21 cellular contexts compared by ENCODE assay signal in genomic region chr15:83602021-83602420, GRCh38. TPM values are rescaled to one million over a fixed set of nuclear protein-coding genes. Genes with fewer than 3 reads are reported as not detected.
DNase-seq lines count a peak whose midpoint lies in the region; ATAC-seq, FAIRE-seq and TF ChIP-seq lines count a peak whose summit lies in the region.
"Had no signal": no experiment of that assay in that cellular context is flagged by ENCODE, and none has a peak within 500 bp of the region (broad histone marks: within the 10 kb centered on the region; RNA-seq: fewer than 3 reads in every experiment).

No MANE protein-coding gene starts in this region.

- no peak overlapping the region for H3K4me3 ChIP-seq in PC-3 (ENCODE audit: low read length)
- H3K4me3 ChIP-seq in spleen, result no peak overlapping the region
- H3K4me3 ChIP-seq: BLaER1, HAP-1, Peyer's patch had no signal

- WGBS in spleen, 5 donors, result 83 to 94% (median 90%) methylated on average over 2 of the region's 2 CpGs

- no peak for FAIRE-seq in GM12892 (lab: Jason Lieb, UNC)
- FAIRE-seq: GM19239 had no signal

- H3K27ac ChIP-seq in PC-3 (ENCODE audit: low read length) (peak overlapping the region; percentile 50), spleen (no peak overlapping the region)
- H3K27ac ChIP-seq: BLaER1, Peyer's patch had no signal

- CTCF ChIA-PET in PC-3 (lab: Charles Lee), result no interaction called here

- peak overlapping the region; percentile 53; the same call in 1 of the 2 replicates for H2AFZ ChIP-seq in PC-3 (ENCODE audit: low read length)

- DNase-seq in A172 (ENCODE audit: low spot score) (peak; percentile 38), PC-3 (peak; percentile 88), dermis microvascular lymphatic vessel endothelial cell (ENCODE audit: low read depth in 2 of 2) (peak; percentile 23 to 40), kidney tubule cell (ENCODE audit: low spot score) (peak; percentile 88), GM12892 (ENCODE audit: insufficient read length) (no peak), spleen (no peak), SKM-1 treated with dmso at 0.1 percent for 144 hours (lab: John Stamatoyannopoulos, UW; ENCODE audit: unreplicated experiment) (no peak)
- DNase-seq: CD4-positive, alpha-beta memory T cell; DMS153; GF-D8; NCI-H1417 treated with DMSO at 0.1 percent for 48 hours; NCI-H187 treated with DMSO at 0.1 percent for 48 hours; NCI-H345; NCI-H526 treated with DMSO at 0.1 percent for 48 hours; Peyer's patch; SHP77 treated with DMSO at 0.1 percent for 48 hours; SK-N-SH had no signal

- POLR2A ChIA-PET in PC-3 (lab: Charles Lee; ENCODE audit: unreplicated experiment), result interaction anchor here (0.6 kb wide), 1 partner anchor 11 kb away, joined by 6 read pairs; no protein-coding TSS in a partner anchor

- H3K9me3 ChIP-seq in PC-3 (ENCODE audit: low read length), result no peaks in the 10 kb centered on the region
- peaks cover 0 to 22% (median 13%) of the 10 kb centered on the region in 8 donors for H3K9me3 ChIP-seq in spleen
- H3K9me3 ChIP-seq: HAP-1, Peyer's patch, SK-N-SH had no signal

- H3K79me2 ChIP-seq in PC-3 (ENCODE audit: low read length), result no peaks in the 10 kb centered on the region

- no peaks in the 10 kb centered on the region for H3K9me2 ChIP-seq in PC-3 (replicated peaks; ENCODE audit: low read length)
- H3K9me2 ChIP-seq: SK-N-SH had no signal

- H3K4me1 ChIP-seq in PC-3 (ENCODE audit: insufficient read depth, low read length), result peaks cover 11% of the 10 kb centered on the region
- no peaks in the 10 kb centered on the region for H3K4me1 ChIP-seq in spleen
- H3K4me1 ChIP-seq: BLaER1, HAP-1, Peyer's patch had no signal

- H3K36me3 ChIP-seq in PC-3 (ENCODE audit: low read depth, low read length) (no peaks in the 10 kb centered on the region), spleen (no peaks in the 10 kb centered on the region)
- H3K36me3 ChIP-seq: BLaER1, HAP-1, Peyer's patch had no signal

- no TSS peak for BruUV-seq in PC-3 (replicated peaks; lab: Mats Ljungman, UMichigan)

- H3K4me2 ChIP-seq in PC-3 (ENCODE audit: low read length), result peak overlapping the region; percentile 48
- H3K4me2 ChIP-seq: BLaER1, SK-N-SH had no signal

- TF ChIP-seq POLR2A in GM12892 (IDR thresholded peaks at IDR 0.05; ENCODE audit: low read depth, low read length) (no peak), spleen (IDR thresholded peaks at IDR 0.05) (no peak)

- peak; percentile 25; the same call in 1 of the 2 replicates for TF ChIP-seq CTCF in PC-3 (conservative IDR thresholded peaks at IDR 0.05; ENCODE audit: low read depth, low read length)
- no peak for TF ChIP-seq CTCF in spleen (IDR thresholded peaks at IDR 0.05 in 8 of 11, conservative IDR thresholded peaks at IDR 0.05 in 3 of 11)

- H4K20me1 ChIP-seq in PC-3 (ENCODE audit: low read length), result no peaks in the 10 kb centered on the region
- H4K20me1 ChIP-seq: BLaER1 had no signal

- intact Hi-C loops in PC-3 (cut with micrococcal nuclease), result no loop called here
- intact Hi-C loops in spleen (cut with DNase I; ENCODE audit: low total_unique reads), result no loop called here

- no peak overlapping the region for H3K9ac ChIP-seq in PC-3 (ENCODE audit: low read length)
- H3K9ac ChIP-seq: BLaER1, SK-N-SH had no signal

- H3K27me3 ChIP-seq in PC-3 (ENCODE audit: low read length) (no peaks in the 10 kb centered on the region), spleen (replicated peaks in 1 of 7) (peaks cover 0 to 13% (median 0%) of the 10 kb centered on the region in 7 donors)
- H3K27me3 ChIP-seq: BLaER1, Peyer's patch had no signal

- H3F3A ChIP-seq in PC-3 (ENCODE audit: low read length, unreplicated experiment), result no peaks in the 10 kb centered on the region

- ATAC-seq in PC-3 (peak; percentile 99), HG02885 (IDR thresholded peaks at IDR 0.05; ENCODE audit: poor library complexity, unreplicated experiment) (no peak)

RNA-seq across cellular contexts. Expression of gene ADAMTSL3, which starts 51.9 kb away (rescaled TPM):
- not detected in 2 replicates for total RNA-seq in A172 (2014; rRNA removed; shearing (Covaris generic))
- total RNA-seq in PC-3 (2014; rRNA removed) (7.9 and 10.9 TPM in 2 replicates), dermis microvascular lymphatic vessel endothelial cell (22.2 and 26.2 TPM in 2 replicates), spleen (1 to 10 TPM in 6 of 7 donors, under 1 TPM in 1; 0.52 to 5.7 (median 3.6) TPM)
- 0.06 TPM for polyA plus RNA-seq in GM12892 (2012; ENCODE audit: missing spikeins)
- polyA plus RNA-seq in spleen, result under 1 TPM; 0.09 to 0.16 (median 0.11) TPM
- total RNA-seq: CD4-positive, alpha-beta memory T cell had no signal
- polyA plus RNA-seq: CD4-positive, alpha-beta memory T cell had no signal

Comparison
In these comparisons a context has a peak if more than half of its experiments do, and no peak if none do; other contexts are left out.
1. DNase-seq: peak in A172 (single experiment), PC-3 (single experiment), dermis microvascular lymphatic vessel endothelial cell (2 of 2) and kidney tubule cell (single experiment); none in GM12892 (single experiment), spleen (single experiment) and SKM-1 treated with dmso at 0.1 percent for 144 hours (single experiment).